In the genomic region with DNA sequence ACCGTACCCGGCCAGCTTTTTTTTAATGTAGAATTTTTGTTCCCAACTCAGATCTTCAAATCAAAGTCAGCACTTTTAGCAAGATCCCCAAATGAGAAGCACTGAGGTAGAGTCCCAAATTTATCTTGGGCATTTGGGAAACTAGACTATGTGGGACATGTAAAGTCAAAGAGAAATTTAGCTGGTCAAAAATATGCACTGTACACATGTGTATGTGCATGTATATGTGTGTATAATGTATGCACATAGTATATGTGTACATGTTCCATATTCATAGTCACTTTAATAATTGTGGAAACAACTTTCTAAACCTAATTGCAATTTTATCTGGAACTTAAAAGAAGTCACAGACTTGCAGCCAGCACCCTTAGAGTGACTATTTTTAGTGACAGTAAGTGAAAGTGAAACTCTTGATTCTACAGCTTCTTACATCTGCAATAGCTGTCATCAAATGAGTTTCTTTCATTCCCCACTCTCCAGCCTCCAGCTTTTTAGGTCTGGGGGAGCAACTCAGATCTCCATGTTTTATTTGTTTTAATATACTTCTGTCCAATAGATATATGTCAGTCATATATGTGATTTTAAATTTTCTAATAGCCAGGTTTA, we compare ENCODE assay signal across 1 cellular context.
TF ChIP-seq lines count a peak whose summit lies in the region.

No MANE protein-coding gene starts in this region.

TF ChIP-seq in GM23338, 12 proteins besides CTCF, POLR2A, EP300 and RAD21 (continued from another document):
- TF ChIP-seq, protein P1, sequence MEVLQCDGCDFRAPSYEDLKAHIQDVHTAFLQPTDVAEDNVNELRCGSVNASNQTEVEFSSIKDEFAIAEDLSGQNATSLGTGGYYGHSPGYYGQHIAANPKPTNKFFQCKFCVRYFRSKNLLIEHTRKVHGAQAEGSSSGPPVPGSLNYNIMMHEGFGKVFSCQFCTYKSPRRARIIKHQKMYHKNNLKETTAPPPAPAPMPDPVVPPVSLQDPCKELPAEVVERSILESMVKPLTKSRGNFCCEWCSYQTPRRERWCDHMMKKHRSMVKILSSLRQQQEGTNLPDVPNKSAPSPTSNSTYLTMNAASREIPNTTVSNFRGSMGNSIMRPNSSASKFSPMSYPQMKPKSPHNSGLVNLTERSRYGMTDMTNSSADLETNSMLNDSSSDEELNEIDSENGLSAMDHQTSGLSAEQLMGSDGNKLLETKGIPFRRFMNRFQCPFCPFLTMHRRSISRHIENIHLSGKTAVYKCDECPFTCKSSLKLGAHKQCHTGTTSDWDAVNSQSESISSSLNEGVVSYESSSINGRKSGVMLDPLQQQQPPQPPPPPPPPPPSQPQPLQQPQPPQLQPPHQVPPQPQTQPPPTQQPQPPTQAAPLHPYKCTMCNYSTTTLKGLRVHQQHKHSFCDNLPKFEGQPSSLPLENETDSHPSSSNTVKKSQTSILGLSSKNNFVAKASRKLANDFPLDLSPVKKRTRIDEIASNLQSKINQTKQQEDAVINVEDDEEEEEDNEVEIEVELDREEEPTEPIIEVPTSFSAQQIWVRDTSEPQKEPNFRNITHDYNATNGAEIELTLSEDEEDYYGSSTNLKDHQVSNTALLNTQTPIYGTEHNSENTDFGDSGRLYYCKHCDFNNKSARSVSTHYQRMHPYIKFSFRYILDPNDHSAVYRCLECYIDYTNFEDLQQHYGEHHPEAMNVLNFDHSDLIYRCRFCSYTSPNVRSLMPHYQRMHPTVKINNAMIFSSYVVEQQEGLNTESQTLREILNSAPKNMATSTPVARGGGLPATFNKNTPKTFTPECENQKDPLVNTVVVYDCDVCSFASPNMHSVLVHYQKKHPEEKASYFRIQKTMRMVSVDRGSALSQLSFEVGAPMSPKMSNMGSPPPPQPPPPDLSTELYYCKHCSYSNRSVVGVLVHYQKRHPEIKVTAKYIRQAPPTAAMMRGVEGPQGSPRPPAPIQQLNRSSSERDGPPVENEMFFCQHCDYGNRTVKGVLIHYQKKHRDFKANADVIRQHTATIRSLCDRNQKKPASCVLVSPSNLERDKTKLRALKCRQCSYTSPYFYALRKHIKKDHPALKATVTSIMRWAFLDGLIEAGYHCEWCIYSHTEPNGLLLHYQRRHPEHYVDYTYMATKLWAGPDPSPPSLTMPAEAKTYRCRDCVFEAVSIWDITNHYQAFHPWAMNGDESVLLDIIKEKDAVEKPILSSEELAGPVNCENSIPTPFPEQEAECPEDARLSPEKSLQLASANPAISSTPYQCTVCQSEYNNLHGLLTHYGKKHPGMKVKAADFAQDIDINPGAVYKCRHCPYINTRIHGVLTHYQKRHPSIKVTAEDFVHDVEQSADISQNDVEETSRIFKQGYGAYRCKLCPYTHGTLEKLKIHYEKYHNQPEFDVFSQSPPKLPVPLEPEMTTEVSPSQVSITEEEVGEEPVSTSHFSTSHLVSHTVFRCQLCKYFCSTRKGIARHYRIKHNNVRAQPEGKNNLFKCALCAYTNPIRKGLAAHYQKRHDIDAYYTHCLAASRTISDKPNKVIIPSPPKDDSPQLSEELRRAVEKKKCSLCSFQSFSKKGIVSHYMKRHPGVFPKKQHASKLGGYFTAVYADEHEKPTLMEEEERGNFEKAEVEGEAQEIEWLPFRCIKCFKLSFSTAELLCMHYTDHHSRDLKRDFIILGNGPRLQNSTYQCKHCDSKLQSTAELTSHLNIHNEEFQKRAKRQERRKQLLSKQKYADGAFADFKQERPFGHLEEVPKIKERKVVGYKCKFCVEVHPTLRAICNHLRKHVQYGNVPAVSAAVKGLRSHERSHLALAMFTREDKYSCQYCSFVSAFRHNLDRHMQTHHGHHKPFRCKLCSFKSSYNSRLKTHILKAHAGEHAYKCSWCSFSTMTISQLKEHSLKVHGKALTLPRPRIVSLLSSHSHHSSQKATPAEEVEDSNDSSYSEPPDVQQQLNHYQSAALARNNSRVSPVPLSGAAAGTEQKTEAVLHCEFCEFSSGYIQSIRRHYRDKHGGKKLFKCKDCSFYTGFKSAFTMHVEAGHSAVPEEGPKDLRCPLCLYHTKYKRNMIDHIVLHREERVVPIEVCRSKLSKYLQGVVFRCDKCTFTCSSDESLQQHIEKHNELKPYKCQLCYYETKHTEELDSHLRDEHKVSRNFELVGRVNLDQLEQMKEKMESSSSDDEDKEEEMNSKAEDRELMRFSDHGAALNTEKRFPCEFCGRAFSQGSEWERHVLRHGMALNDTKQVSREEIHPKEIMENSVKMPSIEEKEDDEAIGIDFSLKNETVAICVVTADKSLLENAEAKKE (CRISPR knock-in tag; IDR thresholded peaks at IDR 0.05): no peak
- TF ChIP-seq CREB1 (CRISPR knock-in tag; IDR thresholded peaks at IDR 0.05; ENCODE audit: low read depth) (no peak), JUNB (IDR thresholded peaks at IDR 0.05; ENCODE audit: unreplicated experiment) (no peak), NANOG (IDR thresholded peaks at IDR 0.05; ENCODE audit: borderline replicate concordance) (no peak), ZNF114 (CRISPR knock-in tag; IDR thresholded peaks at IDR 0.05) (no peak)
TF ChIP-seq in GM23338: peak in this region for 0.
